1 cellular context compared by ENCODE assay signal in genomic region chr22:20777420-20778177, GRCh38.
TF ChIP-seq lines count a peak whose summit lies in the region.

No MANE protein-coding gene starts in this region.

TF ChIP-seq in HEK293, 187 proteins besides CTCF, POLR2A, EP300 and RAD21 (continued from another document and continues in another):
- TF ChIP-seq ZNF274 (IDR thresholded peaks at IDR 0.05; ENCODE audit: low read length) (no peak), ZNF274 (tag by site-specific recombination; IDR thresholded peaks at IDR 0.05; ENCODE audit: borderline replicate concordance) (no peak), KLF7 (tag by site-specific recombination; IDR thresholded peaks at IDR 0.05; ENCODE audit: borderline replicate concordance) (0 out of 2 replicates have a peak, but pooled peaks have one; percentile 30), ZNF701 (tag by site-specific recombination; IDR thresholded peaks at IDR 0.05) (no peak), ZNF433 (tag by site-specific recombination; IDR thresholded peaks at IDR 0.05; ENCODE audit: low read depth) (no peak), ZNF148 (tag by site-specific recombination; IDR thresholded peaks at IDR 0.05; ENCODE audit: borderline replicate concordance) (no peak), ZEB2 (tag by site-specific recombination; IDR thresholded peaks at IDR 0.05) (peak; percentile 90), GLI2 (tag by site-specific recombination; IDR thresholded peaks at IDR 0.05; ENCODE audit: borderline replicate concordance, low read depth) (no peak), BCL6B (tag by site-specific recombination; IDR thresholded peaks at IDR 0.05) (no peak), ZNF692 (tag by site-specific recombination; IDR thresholded peaks at IDR 0.05) (0 out of 2 replicates have a peak, but pooled peaks have one; percentile 56), SCRT2 (tag by site-specific recombination; IDR thresholded peaks at IDR 0.05) (no peak), SP2 (tag by site-specific recombination; IDR thresholded peaks at IDR 0.05) (no peak), ZBTB49 (tag by site-specific recombination; IDR thresholded peaks at IDR 0.05; ENCODE audit: low read depth) (no peak), ZBTB6 (tag by site-specific recombination; IDR thresholded peaks at IDR 0.05) (no peak), OSR2 (tag by site-specific recombination; IDR thresholded peaks at IDR 0.05) (peak; percentile 49; the same call in 1 of the 2 replicates), FEZF1 (tag by site-specific recombination; IDR thresholded peaks at IDR 0.05) (peak; percentile 25; the same call in 1 of the 2 replicates), ZNF138 (tag by site-specific recombination; IDR thresholded peaks at IDR 0.05; ENCODE audit: borderline replicate concordance) (no peak), ZNF791 (tag by site-specific recombination; IDR thresholded peaks at IDR 0.05) (no peak), PRDM4 (tag by site-specific recombination; IDR thresholded peaks at IDR 0.05) (no peak), ZNF112 (tag by site-specific recombination; IDR thresholded peaks at IDR 0.05) (no peak), ZNF416 (tag by site-specific recombination; IDR thresholded peaks at IDR 0.05) (no peak), ZNF423 (tag by site-specific recombination; IDR thresholded peaks at IDR 0.05) (no peak), KLF9 (tag by site-specific recombination; IDR thresholded peaks at IDR 0.05; ENCODE audit: low read depth) (peak; percentile 45; the same call in 1 of the 2 replicates), IKZF3 (tag by site-specific recombination; IDR thresholded peaks at IDR 0.05) (peak; percentile 47; the same call in 1 of the 2 replicates), ZNF514 (tag by site-specific recombination; IDR thresholded peaks at IDR 0.05) (no peak), MZF1 (tag by site-specific recombination; IDR thresholded peaks at IDR 0.05; ENCODE audit: borderline replicate concordance) (no peak), YY1 (tag by site-specific recombination; IDR thresholded peaks at IDR 0.05) (no peak), ZSCAN18 (tag by site-specific recombination; IDR thresholded peaks at IDR 0.05) (no peak), ZNF354C (tag by site-specific recombination; IDR thresholded peaks at IDR 0.05; ENCODE audit: borderline replicate concordance, low read depth) (no peak), ZFP69B (tag by site-specific recombination; IDR thresholded peaks at IDR 0.05) (0 out of 2 replicates have a peak, but pooled peaks have one; percentile 46), HIC1 (tag by site-specific recombination; IDR thresholded peaks at IDR 0.05) (no peak), ZNF513 (tag by site-specific recombination; IDR thresholded peaks at IDR 0.05) (no peak), ZSCAN23 (tag by site-specific recombination; IDR thresholded peaks at IDR 0.05) (peak; percentile 79), OVOL3 (tag by site-specific recombination; IDR thresholded peaks at IDR 0.05) (no peak), ZNF548 (tag by site-specific recombination; IDR thresholded peaks at IDR 0.05) (no peak), ZNF600 (tag by site-specific recombination; IDR thresholded peaks at IDR 0.05) (no peak), ZNF660 (tag by site-specific recombination; IDR thresholded peaks at IDR 0.05) (peak; percentile 88), ZNF366 (tag by site-specific recombination; conservative IDR thresholded peaks at IDR 0.05) (peak; percentile 63; the same call in 1 of the 2 replicates), ZNF426 (tag by site-specific recombination; IDR thresholded peaks at IDR 0.05) (no peak), SP3 (tag by site-specific recombination; IDR thresholded peaks at IDR 0.05) (no peak), ZNF707 (tag by site-specific recombination; IDR thresholded peaks at IDR 0.05) (no peak), ZNF114 (tag by site-specific recombination; IDR thresholded peaks at IDR 0.05) (no peak)
